Comparison of ENCODE assay signal across 11 cellular contexts in genomic region chr14:102645746-102646440, GRCh38. TPM values are rescaled to one million over a fixed set of nuclear protein-coding genes. Genes with fewer than 3 reads are reported as not detected.
DNase-seq lines count a peak whose midpoint lies in the region; ATAC-seq, FAIRE-seq and TF ChIP-seq lines count a peak whose summit lies in the region.
"Had no signal": no experiment of that assay in that cellular context is flagged by ENCODE, and none has a peak within 500 bp of the region (broad histone marks: within the 10 kb centered on the region; RNA-seq: fewer than 3 reads in every experiment).

No MANE protein-coding gene starts in this region.

- H3K36me3 ChIP-seq in upper lobe of right lung (no peaks in the 10 kb centered on the region), kidney (ENCODE audit: control insufficient read depth in 1 of 2, insufficient read depth in 2 of 2, low read length in 2 of 2) (no peaks in the 10 kb centered on the region)
- H3K36me3 ChIP-seq: stomach had no signal

- CTCF ChIA-PET in RWPE1 (lab: Yijun Ruan, JAX): no interaction called here

- no peaks in the 10 kb centered on the region for H3K9me3 Mint-ChIP-seq in activated naive CD8-positive, alpha-beta T cell treated with anti-CD3 and anti-CD28 coated beads, Interleukin-2, amount 50 U/mL, for 24 hours
- no peaks in the 10 kb centered on the region for H3K9me3 Mint-ChIP-seq in activated naive CD8-positive, alpha-beta T cell treated with anti-CD3 and anti-CD28 coated beads for 36 hours
- H3K9me3 Mint-ChIP-seq: nephron had no signal

- no peaks in the 10 kb centered on the region for H3K36me3 Mint-ChIP-seq in activated naive CD8-positive, alpha-beta T cell treated with anti-CD3 and anti-CD28 coated beads, Interleukin-2, amount 50 U/mL, for 24 hours (ENCODE audit: low read depth)
- peaks cover 1% of the 10 kb centered on the region for H3K36me3 Mint-ChIP-seq in activated naive CD8-positive, alpha-beta T cell treated with anti-CD3 and anti-CD28 coated beads for 36 hours

- H3K27ac Mint-ChIP-seq in activated naive CD8-positive, alpha-beta T cell treated with anti-CD3 and anti-CD28 coated beads, Interleukin-2, amount 50 U/mL, for 24 hours: peak overlapping the region; percentile 17
- no peak overlapping the region for H3K27ac Mint-ChIP-seq in activated naive CD8-positive, alpha-beta T cell treated with anti-CD3 and anti-CD28 coated beads for 36 hours

- peaks cover 20% of the 10 kb centered on the region for H3K4me1 ChIP-seq in upper lobe of right lung
- H3K4me1 ChIP-seq in kidney (ENCODE audit: control insufficient read depth in 1 of 2, insufficient read depth in 1 of 2, low read depth in 1 of 2, low read length in 2 of 2): peaks cover 0 to 2% of the 10 kb centered on the region in 2 donors

- intact Hi-C loops in upper lobe of right lung (cut with DNase I) (no loop called here), kidney (cut with DNase I) (no loop called here), head of caudate nucleus (cut with DNase I) (no loop called here)

- no peak for DNase-seq in activated naive CD8-positive, alpha-beta T cell treated with anti-CD3 and anti-CD28 coated beads, Interleukin-2, amount 50 U/mL, for 24 hours
- DNase-seq in activated naive CD8-positive, alpha-beta T cell treated with anti-CD3 and anti-CD28 coated beads for 36 hours: no peak
- DNase-seq in RWPE1 (ENCODE audit: low spot score) (no peak), fibroblast of the aortic adventitia (ENCODE audit: low read depth) (peak; percentile 27), upper lobe of right lung (no peak), HT-29 (ENCODE audit: low spot score) (no peak), kidney (no peak), head of caudate nucleus (no peak)
- DNase-seq: NCI-H446 treated with DMSO at 0.1 percent for 48 hours, stomach had no signal

- H3K27ac ChIP-seq in RWPE1 (peak overlapping the region; percentile 43), upper lobe of right lung (no peak overlapping the region), kidney (ENCODE audit: low read depth in 2 of 2, low read length in 2 of 2) (no peak overlapping the region)

- no peaks in the 10 kb centered on the region for H3K27me3 Mint-ChIP-seq in activated naive CD8-positive, alpha-beta T cell treated with anti-CD3 and anti-CD28 coated beads, Interleukin-2, amount 50 U/mL, for 24 hours
- H3K27me3 Mint-ChIP-seq in activated naive CD8-positive, alpha-beta T cell treated with anti-CD3 and anti-CD28 coated beads for 36 hours: no peaks in the 10 kb centered on the region

- no peak overlapping the region for H3K9ac ChIP-seq in kidney (ENCODE audit: low read length in 2 of 2)

- POLR2A ChIA-PET in RWPE1 (lab: Yijun Ruan, JAX; ENCODE audit: low non-redundant PET): no interaction called here

- no peak overlapping the region for H3K4me3 ChIP-seq in fibroblast of the aortic adventitia (ENCODE audit: low read depth, low read length)
- no peak overlapping the region for H3K4me3 ChIP-seq in upper lobe of right lung
- no peak overlapping the region for H3K4me3 ChIP-seq in kidney (ENCODE audit: low read length in 2 of 2)
- H3K4me3 ChIP-seq: stomach had no signal

- no peak for ATAC-seq in activated naive CD8-positive, alpha-beta T cell treated with anti-CD3 and anti-CD28 coated beads, Interleukin-2, amount 50 U/mL, for 24 hours
- peak; percentile 46 for ATAC-seq in upper lobe of right lung

- peaks cover 46% of the 10 kb centered on the region for H3K4me1 Mint-ChIP-seq in activated naive CD8-positive, alpha-beta T cell treated with anti-CD3 and anti-CD28 coated beads, Interleukin-2, amount 50 U/mL, for 24 hours
- H3K4me1 Mint-ChIP-seq in activated naive CD8-positive, alpha-beta T cell treated with anti-CD3 and anti-CD28 coated beads for 36 hours: peaks cover 47% of the 10 kb centered on the region

- TF ChIP-seq CTCF in RWPE1 (conservative IDR thresholded peaks at IDR 0.05; ENCODE audit: low read depth) (no peak), fibroblast of the aortic adventitia (IDR thresholded peaks at IDR 0.05; ENCODE audit: insufficient read depth, low read length) (no peak), upper lobe of right lung (IDR thresholded peaks at IDR 0.05) (no peak), kidney (IDR thresholded peaks at IDR 0.05; ENCODE audit: borderline replicate concordance, extremely low read depth, insufficient read depth) (no peak)

- H3K27me3 ChIP-seq in upper lobe of right lung: no peaks in the 10 kb centered on the region
- H3K27me3 ChIP-seq: stomach had no signal

- no peaks in the 10 kb centered on the region for H3K9me3 ChIP-seq in upper lobe of right lung
- no peaks in the 10 kb centered on the region for H3K9me3 ChIP-seq in kidney (ENCODE audit: control insufficient read depth in 1 of 2, low read length in 2 of 2)
- H3K9me3 ChIP-seq: stomach had no signal

- no peak overlapping the region for H3K4me3 Mint-ChIP-seq in activated naive CD8-positive, alpha-beta T cell treated with anti-CD3 and anti-CD28 coated beads, Interleukin-2, amount 50 U/mL, for 24 hours
- H3K4me3 Mint-ChIP-seq in activated naive CD8-positive, alpha-beta T cell treated with anti-CD3 and anti-CD28 coated beads for 36 hours: no peak overlapping the region
- H3K4me3 Mint-ChIP-seq: nephron had no signal

- no peak for FAIRE-seq in kidney (lab: Jason Lieb, UNC)

RNA-seq across cellular contexts. Expression of gene RCOR1, which starts 53.4 kb away (rescaled TPM):
- 10 to 100 TPM; 14.7 to 16.2 TPM for total RNA-seq in activated naive CD8-positive, alpha-beta T cell treated with anti-CD3 and anti-CD28 coated beads for 36 hours
- total RNA-seq in fibroblast of the aortic adventitia (ENCODE audit: low replicate concordance) (12.5 and 14.4 TPM in 2 replicates), upper lobe of right lung (43.6 TPM), kidney (17.9 TPM)
- 5.2 and 5.7 TPM in 2 replicates for total RNA-seq in HT-29 (2014; rRNA removed; shearing (Covaris generic))
- 4.9 TPM for polyA plus RNA-seq in kidney (ENCODE audit: insufficient read depth, low read depth, low replicate concordance)
